In the genomic region with DNA sequence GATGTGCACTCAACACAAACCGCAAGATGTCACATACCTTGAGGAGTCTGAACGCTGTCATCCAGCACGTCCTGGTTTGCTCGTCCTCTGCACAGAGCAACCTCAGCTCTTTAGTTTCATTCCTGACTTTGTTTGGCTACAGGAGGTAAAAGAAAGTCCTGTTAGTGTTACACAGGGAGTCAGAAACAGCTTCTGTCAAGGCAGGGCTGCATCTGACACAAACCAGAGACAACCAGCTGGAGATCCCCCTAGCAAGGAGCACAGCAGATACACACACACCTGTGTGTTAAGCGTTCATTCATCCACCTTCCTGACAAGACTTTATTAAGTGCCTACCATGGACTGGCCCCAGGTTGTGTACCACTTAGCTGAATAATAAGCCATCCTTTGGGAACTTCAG, we compare ENCODE assay signal across 33 cellular contexts. TPM values are rescaled to one million over a fixed set of nuclear protein-coding genes. Genes with fewer than 3 reads are reported as not detected.
"Had no signal": no experiment of that assay in that cellular context is flagged by ENCODE, and none has a peak within 500 bp of the region (broad histone marks: within the 10 kb centered on the region; RNA-seq: fewer than 3 reads in every experiment).

No MANE protein-coding gene starts in this region.

- H3K27ac ChIP-seq: adrenal gland, breast epithelium, KMS-11, Peyer's patch, SJSA1 had no signal

- H3K36me3 ChIP-seq: breast epithelium, SJSA1 had no signal

- H3K4me3 Mint-ChIP-seq: activated CD4-positive, alpha-beta T cell treated with anti-CD3 and anti-CD28 coated beads, Interleukin-2, amount 10 ng/mL, durations not matched to agents 24 days and 14 days; activated T-cell treated with anti-CD3 and anti-CD28 coated beads, Interleukin-2, amount 50 U/mL, for 4 hours; activated T-helper 1 cell treated with anti-CD3 and anti-CD28 coated beads, Interleukin-12 subunit alpha, Interleukin-12 subunit beta, Interleukin-2, Interleukin-4 antibody, amounts not matched to agents 30 ng/mL and 10 ng/mL and 1 ng/mL, durations not matched to agents 14 hours and 24 hours and 36 hours; T-helper 1 cell treated with Interleukin-12 subunit alpha and Interleukin-12 subunit beta and Interleukin-4 antibody, amounts not matched to agents 30 μg/mL and 1 μg/mL, for 36 hours; T-helper 2 cell treated with Interferon-gamma antibody and Interleukin-4, amounts not matched to agents 5 μg/mL and 100 μg/mL, for 36 hours had no signal

- DNase-seq: activated CD4-positive, alpha-beta T cell treated with anti-CD3 and anti-CD28 coated beads, Interleukin-2, amount 10 ng/mL, durations not matched to agents 24 days and 14 days; activated CD4-positive, alpha-beta T cell treated with anti-CD3 and anti-CD28 coated beads, Interleukin-2, amount 50 U/mL, for 4 hours; activated effector memory CD4-positive, alpha-beta T cell treated with Interleukin-2 at 50 U/mL for 16 hours; activated naive CD4-positive, alpha-beta T cell treated with anti-CD3 and anti-CD28 coated beads, Interleukin-2, amount 50 U/mL, for 16 hours; activated T-cell treated with anti-CD3 and anti-CD28 coated beads for 4 hours; activated T-cell treated with anti-CD3 and anti-CD28 coated beads, Interleukin-2, amount 50 U/mL, for 4 hours; adrenal gland; body of pancreas; NCI-H1092 treated with DMSO at 0.1 percent for 48 hours; NCI-H1417; NCI-H146; NCI-H187; NCI-H2029 treated with DMSO at 0.1 percent for 48 hours; NCI-H2107; NCI-H2171; NCI-H510A; NCI-H526; NCI-H748 treated with DMSO at 0.1 percent for 48 hours; NK-92 treated with Interleukin-12 subunit alpha and Interleukin-12 subunit beta, amount 100 ng/mL, for 24 hours; PC-3; Peyer's patch; RPMI8226; SHP77 treated with DMSO at 0.1 percent for 48 hours; SK-N-SH had no signal

- H3K4me3 ChIP-seq: adrenal gland, body of pancreas, breast epithelium, Peyer's patch, SJSA1 had no signal

- H3K4me1 ChIP-seq: adrenal gland, breast epithelium had no signal

- H3K27ac Mint-ChIP-seq: activated CD4-positive, alpha-beta T cell treated with anti-CD3 and anti-CD28 coated beads, Interleukin-2, amount 10 ng/mL, durations not matched to agents 24 days and 14 days; activated T-helper 1 cell treated with anti-CD3 and anti-CD28 coated beads, Interleukin-12 subunit alpha, Interleukin-12 subunit beta, Interleukin-2, Interleukin-4 antibody, amounts not matched to agents 30 ng/mL and 10 ng/mL and 1 ng/mL, durations not matched to agents 14 hours and 24 hours and 36 hours; T-helper 1 cell treated with Interleukin-12 subunit alpha and Interleukin-12 subunit beta and Interleukin-4 antibody, amounts not matched to agents 30 μg/mL and 1 μg/mL, for 36 hours; T-helper 2 cell treated with Interferon-gamma antibody and Interleukin-4, amounts not matched to agents 5 μg/mL and 100 μg/mL, for 36 hours had no signal

- H3K27me3 ChIP-seq: adrenal gland, body of pancreas, breast epithelium, Peyer's patch, SJSA1 had no signal

- ATAC-seq: activated T-cell treated with anti-CD3 and anti-CD28 coated beads, Interleukin-2, amount 50 U/mL, for 4 hours; body of pancreas; PC-3 had no signal

- H3K9ac ChIP-seq: KMS-11, SK-N-SH had no signal

- H3K9me3 ChIP-seq: adrenal gland, body of pancreas, breast epithelium, Peyer's patch, SJSA1, SK-N-SH had no signal

RNA-seq across cellular contexts. Expression of a gene that starts 47.5 kb away (rescaled TPM):
- total RNA-seq: activated T-helper 1 cell treated with anti-CD3 and anti-CD28 coated beads, Interleukin-12 subunit alpha, Interleukin-12 subunit beta, Interleukin-2, Interleukin-4 antibody, amounts not matched to agents 30 ng/mL and 10 ng/mL and 1 ng/mL, durations not matched to agents 14 hours and 24 hours and 36 hours; astrocyte; cardiac septum; M059J; PC-3; SJSA1 had no signal
